In genomic region chr2:109142416-109143210, GRCh38 we compare ENCODE assay signal across 18 cellular contexts.
"Had no signal": no experiment of that assay in that cellular context is flagged by ENCODE, and none has a peak within 500 bp of the region (broad histone marks: within the 10 kb centered on the region; RNA-seq: fewer than 3 reads in every experiment).

No MANE protein-coding gene starts in this region.

- H3K36me3 Mint-ChIP-seq: activated naive CD8-positive, alpha-beta T cell treated with anti-CD3 and anti-CD28 coated beads, Interleukin-2, amount 10 ng/mL, durations not matched to agents 7 days and 5 days; natural killer cell treated with Interleukin-12 subunit alpha and Interleukin-12 subunit beta and Interleukin-15 and Interleukin-18, amount 100 ng/mL, for 72 hours had no signal

- DNase-seq: activated B cell treated with CpG ODN at 0.5 μM for 24 hours; activated CD4-positive, alpha-beta T cell treated with anti-CD3 and anti-CD28 coated beads for 4 hours; activated CD8-positive, alpha-beta memory T cell treated with anti-CD3 and anti-CD28 coated beads for 24 hours; activated CD8-positive, alpha-beta memory T cell treated with anti-CD3 and anti-CD28 coated beads, Interleukin-2, amount 50 U/mL, for 48 hours; activated naive CD8-positive, alpha-beta T cell treated with anti-CD3 and anti-CD28 coated beads, Interleukin-2, amount 10 ng/mL, durations not matched to agents 7 days and 5 days; amygdala; foreskin keratinocyte; left colon; lower lobe of right lung; stimulated activated CD4-positive, alpha-beta T cell treated with anti-CD3 and anti-CD28 coated beads, Interleukin-12 subunit alpha, Interleukin-12 subunit beta, amount 100 ng/mL, for 4 hours; stimulated activated CD4-positive, alpha-beta T cell treated with anti-CD3 and anti-CD28 coated beads, Interleukin-1b, Interleukin-23, amount 100 ng/mL, for 48 hours; stimulated activated CD8-positive, alpha-beta memory T cell treated with anti-CD3 and anti-CD28 coated beads, Interleukin-4, amount 100 ng/mL, for 48 hours; stimulated activated naive CD4-positive, alpha-beta T cell treated with Interleukin-2 at 50 U/mL for 16 hours; T-helper 9 cell had no signal

- H3K9me3 Mint-ChIP-seq: activated B cell treated with CpG ODN at 0.5 μM for 24 hours; activated naive CD8-positive, alpha-beta T cell treated with anti-CD3 and anti-CD28 coated beads, Interleukin-2, amount 10 ng/mL, durations not matched to agents 7 days and 5 days; natural killer cell treated with Interleukin-12 subunit alpha and Interleukin-12 subunit beta and Interleukin-15 and Interleukin-18, amount 100 ng/mL, for 72 hours had no signal

- H3K9me3 ChIP-seq: lower lobe of right lung, tibial artery had no signal

- H2AFZ ChIP-seq: hepatocyte had no signal

- H3K36me3 ChIP-seq: cardiac muscle cell, lower lobe of right lung, tibial artery had no signal

- H3K4me1 ChIP-seq: foreskin keratinocyte, lower lobe of right lung, tibial artery had no signal

- H3K4me3 ChIP-seq: cardiac muscle cell, hepatocyte, lower lobe of right lung, tibial artery had no signal

- H3K27ac Mint-ChIP-seq: activated B cell treated with CpG ODN at 0.5 μM for 24 hours; natural killer cell treated with Interleukin-12 subunit alpha and Interleukin-12 subunit beta and Interleukin-15 and Interleukin-18, amount 100 ng/mL, for 72 hours had no signal

- ATAC-seq: foreskin keratinocyte; left colon; lower lobe of right lung; natural killer cell treated with Interleukin-12 subunit alpha and Interleukin-12 subunit beta and Interleukin-15 and Interleukin-18, amount 100 ng/mL, for 72 hours had no signal

- H3K79me2 ChIP-seq: hepatocyte had no signal

- H3K4me2 ChIP-seq: hepatocyte had no signal

- H3K4me3 Mint-ChIP-seq: activated B cell treated with CpG ODN at 0.5 μM for 24 hours; natural killer cell treated with Interleukin-12 subunit alpha and Interleukin-12 subunit beta and Interleukin-15 and Interleukin-18, amount 100 ng/mL, for 72 hours had no signal

- H3K27ac ChIP-seq: cardiac muscle cell, foreskin keratinocyte, hepatocyte, lower lobe of right lung, tibial artery had no signal

- H3K27me3 ChIP-seq: tibial artery had no signal

- H3K27me3 Mint-ChIP-seq: activated B cell treated with CpG ODN at 0.5 μM for 24 hours had no signal
